ENCODE assay signal across 27 cellular contexts in genomic region chr20:1779567-1779966, GRCh38.
"Had no signal": no experiment of that assay in that cellular context is flagged by ENCODE, and none has a peak within 500 bp of the region (broad histone marks: within the 10 kb centered on the region; RNA-seq: fewer than 3 reads in every experiment).

No MANE protein-coding gene starts in this region.

- H3K27ac ChIP-seq: neural progenitor cell, neutrophil, ovary, parathyroid adenoma, psoas muscle, right lobe of liver, sigmoid colon, suprapubic skin, testis, tibial artery, upper lobe of left lung, vagina had no signal

- H3K36me3 ChIP-seq: neural progenitor cell, ovary, right lobe of liver, sigmoid colon, suprapubic skin, tibial artery, upper lobe of left lung, vagina had no signal

- H3K4me2 ChIP-seq: neural progenitor cell had no signal

- H2AFZ ChIP-seq: neural progenitor cell, parathyroid adenoma had no signal

- DNase-seq: naive thymus-derived CD4-positive, alpha-beta T cell; natural killer cell; nucleus accumbens; ovary; psoas muscle; right cardiac atrium; right lobe of liver; sigmoid colon; small intestine; stimulated activated CD4-positive, alpha-beta T cell treated with anti-CD3 and anti-CD28 coated beads, Interleukin-15, amount 100 ng/mL, for 24 hours; stimulated activated CD4-positive, alpha-beta T cell treated with anti-CD3 and anti-CD28 coated beads, Interleukin-2, amount 100 ng/mL, for 24 hours; stimulated activated CD4-positive, alpha-beta T cell treated with anti-CD3 and anti-CD28 coated beads, Interleukin-2, amount 100 ng/mL, for 48 hours; stimulated activated CD4-positive, alpha-beta T cell treated with anti-CD3 and anti-CD28 coated beads, Interleukin-4, amount 100 ng/mL, for 24 hours; stimulated activated naive CD4-positive, alpha-beta T cell; stimulated activated naive CD8-positive, alpha-beta T cell treated with anti-CD3 and anti-CD28 coated beads, Interleukin-15, amount 100 ng/mL, for 72 hours; stimulated activated naive CD8-positive, alpha-beta T cell treated with anti-CD3 and anti-CD28 coated beads, Interleukin-15, Interleukin-2, amounts not matched to agents 100 U/mL and 50 U/mL, for 24 hours; substantia nigra; testis; tibial artery; trophoblast cell; upper lobe of left lung had no signal

- H3K9me3 ChIP-seq: neutrophil, ovary, psoas muscle, right lobe of liver, sigmoid colon, suprapubic skin, testis, tibial artery, upper lobe of left lung, vagina had no signal

- H3K4me3 ChIP-seq: neural progenitor cell, ovary, psoas muscle, right lobe of liver, sigmoid colon, suprapubic skin, testis, tibial artery, upper lobe of left lung, vagina had no signal

- H3K9ac ChIP-seq: neural progenitor cell, parathyroid adenoma had no signal

- H3K27me3 ChIP-seq: neutrophil, ovary, right lobe of liver, sigmoid colon, suprapubic skin, testis, upper lobe of left lung, vagina had no signal

- FAIRE-seq: small intestine, urothelium cell line had no signal
